In the genomic region with DNA sequence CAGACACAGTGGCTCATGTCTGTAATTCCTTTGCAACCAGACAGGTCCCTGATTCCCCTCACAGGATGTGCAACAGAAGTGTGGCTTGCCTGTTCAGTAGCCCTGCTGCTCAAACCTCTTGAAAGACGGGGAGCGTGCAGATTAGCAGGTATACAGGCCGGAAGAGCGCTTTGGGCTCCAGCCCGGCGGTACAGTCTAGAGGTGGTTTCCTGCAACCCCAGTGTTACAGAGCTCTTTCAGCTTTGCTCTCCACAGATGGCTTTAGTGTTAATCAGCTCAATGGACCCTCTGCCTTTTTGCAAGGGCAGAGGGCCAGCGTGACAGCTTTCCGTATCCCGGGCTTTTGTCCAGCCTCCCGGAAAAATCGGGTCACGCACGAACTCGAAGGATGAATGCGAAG, we compare ENCODE assay signal across 10 cellular contexts.
DNase-seq lines count a peak whose midpoint lies in the region; ATAC-seq and TF ChIP-seq lines count a peak whose summit lies in the region.
"Had no signal": no experiment of that assay in that cellular context is flagged by ENCODE, and none has a peak within 500 bp of the region (broad histone marks: within the 10 kb centered on the region; RNA-seq: fewer than 3 reads in every experiment).

No MANE protein-coding gene starts in this region.

- POLR2A ChIA-PET in HEK293T (lab: Yijun Ruan, JAX) = no interaction called here

- no peak for TF ChIP-seq POLR2A in GM18505 (IDR thresholded peaks at IDR 0.05; ENCODE audit: borderline replicate concordance, extremely low read depth, insufficient read depth, insufficient read length)

- CTCF ChIA-PET in HEK293T (lab: Yijun Ruan, JAX) = interaction anchor here (0.5 to 0.6 kb wide), 2 partner anchors 17 to 24 kb away, joined by 3 read pairs; no protein-coding TSS in a partner anchor

- ATAC-seq in GM18505 (IDR thresholded peaks at IDR 0.05; ENCODE audit: unreplicated experiment) (peak; percentile 88), GM19467 (IDR thresholded peaks at IDR 0.05; ENCODE audit: unreplicated experiment) (peak; percentile 74), HG03108 (IDR thresholded peaks at IDR 0.05; ENCODE audit: unreplicated experiment) (peak; percentile 70), GM19397 (IDR thresholded peaks at IDR 0.05; ENCODE audit: unreplicated experiment) (no peak), HG02759 (IDR thresholded peaks at IDR 0.05; ENCODE audit: unreplicated experiment) (no peak)

- peak; percentile 91 for DNase-seq in cerebellar cortex (ENCODE audit: low spot score)
- no peak for DNase-seq in HEK293T (ENCODE audit: extremely low spot score)
- DNase-seq: activated naive CD4-positive, alpha-beta T cell; brain microvascular endothelial cell; SHP77 treated with DMSO at 0.1 percent for 48 hours had no signal

TF ChIP-seq in HEK293T, 16 proteins besides CTCF, POLR2A, EP300 and RAD21:
- TF ChIP-seq NFRKB (IDR thresholded peaks at IDR 0.05) (no peak), FOXK2 (IDR thresholded peaks at IDR 0.05) (no peak), SP1 (IDR thresholded peaks at IDR 0.05) (no peak), LEF1 (IDR thresholded peaks at IDR 0.05; ENCODE audit: borderline replicate concordance) (no peak), CTBP1 (IDR thresholded peaks at IDR 0.05; ENCODE audit: borderline replicate concordance) (no peak), FOXM1 (IDR thresholded peaks at IDR 0.05; ENCODE audit: borderline replicate concordance) (no peak), ARNT (IDR thresholded peaks at IDR 0.05) (no peak), L3MBTL2 (conservative IDR thresholded peaks at IDR 0.05) (no peak), TARDBP (IDR thresholded peaks at IDR 0.05) (no peak), ZNF384 (IDR thresholded peaks at IDR 0.05) (no peak), HDGF (IDR thresholded peaks at IDR 0.05; ENCODE audit: borderline replicate concordance) (no peak), SUZ12 (IDR thresholded peaks at IDR 0.05) (no peak), FOXA1 (IDR thresholded peaks at IDR 0.05) (no peak), ELF4 (IDR thresholded peaks at IDR 0.05) (no peak), BHLHE40 (IDR thresholded peaks at IDR 0.05; ENCODE audit: borderline replicate concordance) (no peak)
- TF ChIP-seq, protein P1, sequence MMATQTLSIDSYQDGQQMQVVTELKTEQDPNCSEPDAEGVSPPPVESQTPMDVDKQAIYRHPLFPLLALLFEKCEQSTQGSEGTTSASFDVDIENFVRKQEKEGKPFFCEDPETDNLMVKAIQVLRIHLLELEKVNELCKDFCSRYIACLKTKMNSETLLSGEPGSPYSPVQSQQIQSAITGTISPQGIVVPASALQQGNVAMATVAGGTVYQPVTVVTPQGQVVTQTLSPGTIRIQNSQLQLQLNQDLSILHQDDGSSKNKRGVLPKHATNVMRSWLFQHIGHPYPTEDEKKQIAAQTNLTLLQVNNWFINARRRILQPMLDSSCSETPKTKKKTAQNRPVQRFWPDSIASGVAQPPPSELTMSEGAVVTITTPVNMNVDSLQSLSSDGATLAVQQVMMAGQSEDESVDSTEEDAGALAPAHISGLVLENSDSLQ (IDR thresholded peaks at IDR 0.05) = no peak

Comparison
In these comparisons a context has a peak if more than half of its experiments do, and no peak if none do; other contexts are left out.
1. ATAC-seq: peak in GM18505 (single experiment), GM19467 (single experiment) and HG03108 (single experiment); none in GM19397 (single experiment) and HG02759 (single experiment).